In the genomic region with DNA sequence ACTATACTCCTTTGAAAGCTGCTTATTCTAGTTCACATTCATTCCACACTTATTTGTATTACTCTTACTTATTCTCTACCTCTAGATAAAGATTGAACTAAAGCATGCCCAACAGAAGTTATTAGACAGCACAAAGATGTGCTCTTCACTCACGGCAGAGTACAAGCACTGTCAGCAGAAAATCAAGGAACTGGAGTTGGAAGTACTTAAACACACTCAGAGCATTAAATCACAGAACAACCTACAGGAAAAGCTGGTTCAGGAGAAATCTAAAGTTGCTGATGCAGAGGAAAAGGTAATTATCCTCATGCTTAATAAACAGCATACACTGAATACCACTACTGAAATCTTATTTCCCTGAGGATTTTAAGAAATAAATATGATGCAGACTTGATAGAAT, we compare ENCODE assay signal across 23 cellular contexts.
DNase-seq lines count a peak whose midpoint lies in the region; ATAC-seq, FAIRE-seq and TF ChIP-seq lines count a peak whose summit lies in the region.
"Had no signal": no experiment of that assay in that cellular context is flagged by ENCODE, and none has a peak within 500 bp of the region (broad histone marks: within the 10 kb centered on the region; RNA-seq: fewer than 3 reads in every experiment).

No MANE protein-coding gene starts in this region.

- H3K4me2 ChIP-seq in HepG2 (ENCODE audit: low read depth, low read length) (no peak overlapping the region), K562 (ENCODE audit: insufficient read depth, low read length) (no peak overlapping the region), mesenchymal stem cell (ENCODE audit: low read length, poor library complexity, severe bottlenecking) (no peak overlapping the region)
- H3K4me2 ChIP-seq: BLaER1 had no signal

- no peak overlapping the region for H3K4ac ChIP-seq in mesenchymal stem cell (ENCODE audit: low read depth in 1 of 2, low read length in 2 of 2)

- H3K18ac ChIP-seq in mesenchymal stem cell (ENCODE audit: low read depth in 1 of 2, low read length in 2 of 2) = no peak overlapping the region

- no peaks in the 10 kb centered on the region for H3K79me1 ChIP-seq in mesenchymal stem cell (replicated peaks; ENCODE audit: low read length, poor library complexity, severe bottlenecking)

- no peak overlapping the region for H2BK5ac ChIP-seq in mesenchymal stem cell (ENCODE audit: low read depth, low read length, poor library complexity, severe bottlenecking)

- H3K9me3 ChIP-seq in HepG2 (ENCODE audit: low read length) (no peaks in the 10 kb centered on the region), right lobe of liver (no peaks in the 10 kb centered on the region), K562 (replicated peaks; ENCODE audit: control insufficient read depth, insufficient read depth, low read depth, low read length) (no peaks in the 10 kb centered on the region), mesenchymal stem cell (ENCODE audit: control insufficient read depth, low read length) (no peaks in the 10 kb centered on the region)
- no peaks in the 10 kb centered on the region for H3K9me3 ChIP-seq in naive thymus-derived CD4-positive, alpha-beta T cell (ENCODE audit: control insufficient read depth in 2 of 3, low read length in 3 of 3)
- H3K9me3 ChIP-seq: BLaER1, Caco-2 had no signal

- 0% methylated on average over 1 of the region's 1 CpG for WGBS in HepG2 (ENCODE audit: low lambda C conversion rate)
- 19% methylated on average over 1 of the region's 1 CpG for WGBS in right lobe of liver (ENCODE audit: insufficient coverage, low coverage, low lambda C conversion rate, missing lambda C conversion rate)
- 4% methylated on average over 1 of the region's 1 CpG for WGBS in K562 (ENCODE audit: insufficient coverage, low coverage, missing lambda C conversion rate)
- WGBS in mesenchymal stem cell = 0% methylated on average over 1 of the region's 1 CpG

- in situ Hi-C loops in HepG2 (cut with HindIII; ENCODE audit: extremely low pct_ligation_motif_present, low pct_unique_long_range_greater_than_20kb) = no loop called here
- in situ Hi-C loops in K562 (cut with MboI) = loop anchor here (10.0 to 25.0 kb wide), 2 partner anchors 160 to 498 kb away; a partner anchor contains a TSS

- no peak overlapping the region for H3K27ac ChIP-seq in HepG2 (ENCODE audit: extremely low read length, insufficient read depth, low read length)
- no peak overlapping the region for H3K27ac ChIP-seq in right lobe of liver
- H3K27ac ChIP-seq in K562 (ENCODE audit: extremely low read depth, low read depth, low read length) = no peak overlapping the region
- no peak overlapping the region for H3K27ac ChIP-seq in naive thymus-derived CD4-positive, alpha-beta T cell (ENCODE audit: low read depth, low read length)
- no peak overlapping the region for H3K27ac ChIP-seq in mesenchymal stem cell (ENCODE audit: low read length, poor library complexity, severe bottlenecking)
- H3K27ac ChIP-seq: BLaER1, C4-2B, GM23248 had no signal

- H3K4me1 ChIP-seq in HepG2 (ENCODE audit: insufficient read depth, low read length) (no peaks in the 10 kb centered on the region), right lobe of liver (no peaks in the 10 kb centered on the region), K562 (replicated peaks in 1 of 2; ENCODE audit: control insufficient read depth in 2 of 2, insufficient read depth in 2 of 2, low read length in 2 of 2) (no peaks in the 10 kb centered on the region), mesenchymal stem cell (ENCODE audit: control insufficient read depth, insufficient read depth, low read depth, low read length) (no peaks in the 10 kb centered on the region)
- no peaks in the 10 kb centered on the region for H3K4me1 ChIP-seq in naive thymus-derived CD4-positive, alpha-beta T cell (ENCODE audit: control insufficient read depth in 2 of 2, insufficient read depth in 2 of 2, low read length in 2 of 2)
- H3K4me1 ChIP-seq: BLaER1, Caco-2 had no signal

- H2BK15ac ChIP-seq in mesenchymal stem cell (ENCODE audit: low read depth, poor library complexity, severe bottlenecking) = no peak overlapping the region

- H3K9me3 Mint-ChIP-seq in type B pancreatic cell = no peaks in the 10 kb centered on the region
- no peaks in the 10 kb centered on the region for H3K9me3 Mint-ChIP-seq in naive thymus-derived CD4-positive, alpha-beta T cell
- H3K9me3 Mint-ChIP-seq: CD4-positive, CD25-positive, alpha-beta regulatory T cell; CD8-positive, alpha-beta T cell had no signal

- no peaks in the 10 kb centered on the region for H3K4me1 Mint-ChIP-seq in type B pancreatic cell (ENCODE audit: unreplicated experiment)
- H3K4me1 Mint-ChIP-seq in naive thymus-derived CD4-positive, alpha-beta T cell = peaks cover 0 to 4% (median 0%) of the 10 kb centered on the region in 7 donors
- H3K4me1 Mint-ChIP-seq: B cell had no signal

- no peak overlapping the region for H4K8ac ChIP-seq in mesenchymal stem cell (ENCODE audit: low read length)

- no peak overlapping the region for H3K14ac ChIP-seq in mesenchymal stem cell (ENCODE audit: low read length in 2 of 2)

- H3K4me3 ChIP-seq in HepG2 (replicated peaks in 1 of 3; ENCODE audit: insufficient read depth in 1 of 3, low read depth in 2 of 3, low read length in 3 of 3) = no peak overlapping the region
- no peak overlapping the region for H3K4me3 ChIP-seq in right lobe of liver
- H3K4me3 ChIP-seq in K562 = no peak overlapping the region
- no peak overlapping the region for H3K4me3 ChIP-seq in naive thymus-derived CD4-positive, alpha-beta T cell (ENCODE audit: low read length)
- no peak overlapping the region for H3K4me3 ChIP-seq in mesenchymal stem cell (ENCODE audit: insufficient read depth in 1 of 2, low read depth in 1 of 2, low read length in 2 of 2)
- H3K4me3 ChIP-seq: BLaER1, GM23248 had no signal

- no peak overlapping the region for H3K23ac ChIP-seq in mesenchymal stem cell (ENCODE audit: low read length in 2 of 2)

- ATAC-seq in HepG2 (no peak), right lobe of liver (no peak), K562 (no peak)
- no peak for ATAC-seq in naive thymus-derived CD4-positive, alpha-beta T cell
- ATAC-seq: CD8-positive, alpha-beta T cell had no signal

- no peak overlapping the region for H2AK5ac ChIP-seq in mesenchymal stem cell (ENCODE audit: low read length, severe bottlenecking)

- no peak for FAIRE-seq in HepG2 (lab: Jason Lieb, UNC)
- no peak for FAIRE-seq in K562 (lab: Jason Lieb, UNC)
- FAIRE-seq: G401.6, GM12892, H1 had no signal

- H3K27ac Mint-ChIP-seq in type B pancreatic cell = peak overlapping the region; percentile 17
- no peak overlapping the region for H3K27ac Mint-ChIP-seq in naive thymus-derived CD4-positive, alpha-beta T cell
- H3K27ac Mint-ChIP-seq: B cell; CD4-positive, CD25-positive, alpha-beta regulatory T cell; CD8-positive, alpha-beta T cell had no signal

- no peaks in the 10 kb centered on the region for H3K36me3 Mint-ChIP-seq in type B pancreatic cell
- peaks cover 0 to 7% (median 0%) of the 10 kb centered on the region in 5 donors for H3K36me3 Mint-ChIP-seq in naive thymus-derived CD4-positive, alpha-beta T cell
- H3K36me3 Mint-ChIP-seq: CD4-positive, CD25-positive, alpha-beta regulatory T cell had no signal

- no peak for TF ChIP-seq POLR2A in HepG2 (IDR thresholded peaks at IDR 0.05; ENCODE audit: insufficient read depth in 1 of 2, low read depth in 2 of 2, low read length in 2 of 2)
- TF ChIP-seq POLR2A in right lobe of liver (IDR thresholded peaks at IDR 0.05) = no peak
- no peak for TF ChIP-seq POLR2A in K562 (conservative IDR thresholded peaks at IDR 0.05)

- intact Hi-C loops in HepG2 (cut with micrococcal nuclease; ENCODE audit: unreplicated experiment) (loop anchor here (5.0 kb wide), 1 partner anchor 165 kb away; a partner anchor contains a TSS), right lobe of liver (cut with DNase I) (loop anchor here in 1 of 2 donors (5.0 kb wide), 1 partner anchor 180 kb away; no protein-coding TSS in a partner anchor), K562 (cut with micrococcal nuclease) (loop anchor here (5.0 to 10.0 kb wide), 5 partner anchors 65 to 495 kb away; no protein-coding TSS in a partner anchor)
- intact Hi-C loops in naive thymus-derived CD4-positive, alpha-beta T cell (cut with micrococcal nuclease) = loop anchor here in 1 of 2 donors (5.0 kb wide), 1 partner anchor 105 kb away; a partner anchor contains a TSS

- no peak overlapping the region for H4K91ac ChIP-seq in mesenchymal stem cell (ENCODE audit: low read length)

- H3K79me2 ChIP-seq in HepG2 (ENCODE audit: insufficient read depth, low read length) (no peaks in the 10 kb centered on the region), K562 (ENCODE audit: control insufficient read depth, insufficient read depth, low read length) (no peaks in the 10 kb centered on the region)

- H2AFZ ChIP-seq in HepG2 (ENCODE audit: low read length) (no peak overlapping the region), K562 (ENCODE audit: low read depth, low read length) (no peak overlapping the region), mesenchymal stem cell (ENCODE audit: low read depth, low read length) (no peak overlapping the region)
- H2AFZ ChIP-seq: GM23248 had no signal

- TF ChIP-seq EP300 in HepG2 (IDR thresholded peaks at IDR 0.05; ENCODE audit: low read depth in 2 of 2, low read length in 2 of 2) (no peak), HepG2 (CRISPR knock-in tag; IDR thresholded peaks at IDR 0.05; ENCODE audit: borderline replicate concordance) (no peak), K562 (IDR thresholded peaks at IDR 0.05; ENCODE audit: low read length) (no peak)

- no TSS peak for BruUV-seq in HepG2 (replicated peaks; lab: Mats Ljungman, UMichigan)
- BruUV-seq in K562 (replicated peaks; lab: Mats Ljungman, UMichigan) = no TSS peak

- CTCF ChIA-PET in HepG2 (lab: Yijun Ruan, JAX; ENCODE audit: low intra/inter-chr PET ratio, low total read pairs) = no interaction called here
- CTCF ChIA-PET in K562 (lab: Yijun Ruan, JAX; ENCODE audit: low intra/inter-chr PET ratio) = interaction anchor here (1.8 to 2.2 kb wide), 2 partner anchors 170 to 496 kb away, joined by 8 to 10 read pairs; no protein-coding TSS in a partner anchor
- CTCF ChIA-PET in naive thymus-derived CD4-positive, alpha-beta T cell (lab: Charles Lee) = interaction anchor here (0.7 to 4.6 kb wide), 3 partner anchors 114 to 336 kb away, joined by 3 to 18 read pairs (median 3); no protein-coding TSS in a partner anchor

- DNase-seq in HepG2 (ENCODE audit: low spot score) = no peak
- DNase-seq in right lobe of liver = no peak
- DNase-seq in RPMI8226 = peak; percentile 64
- DNase-seq in K562 (ENCODE audit: extremely low read depth in 1 of 4, low spot score in 3 of 4) = no peak
- DNase-seq in type B pancreatic cell (ENCODE audit: extremely low spot score, unreplicated experiment) = no peak
- DNase-seq in naive thymus-derived CD4-positive, alpha-beta T cell = no peak
- DNase-seq in activated naive CD4-positive, alpha-beta T cell treated with anti-CD3 and anti-CD28 coated beads, Interleukin-2, amount 50 U/mL, for 16 hours = no peak
- no peak for DNase-seq in mesenchymal stem cell
- DNase-seq: 8988T; Caco-2; CD4-positive, CD25-positive, alpha-beta regulatory T cell; CD8-positive, alpha-beta T cell; DMS153; DND-41; GM23248; H7; HCEC 1CT had no signal

- no peak overlapping the region for H2BK12ac ChIP-seq in mesenchymal stem cell (ENCODE audit: low read length in 2 of 2)

- no peak overlapping the region for H2BK120ac ChIP-seq in mesenchymal stem cell (ENCODE audit: low read depth, low read length)

- H3K27me3 ChIP-seq in HepG2 (ENCODE audit: control insufficient read depth in 1 of 2, insufficient read depth in 2 of 2, low read length in 2 of 2) = no peaks in the 10 kb centered on the region
- H3K27me3 ChIP-seq in right lobe of liver = no peaks in the 10 kb centered on the region
- H3K27me3 ChIP-seq in K562 (ENCODE audit: control insufficient read depth in 2 of 2, insufficient read depth in 2 of 2, low read length in 2 of 2) = peaks cover 2 to 4% of the 10 kb centered on the region in 2 experiments; a peak in 1 of 5 replicates
- no peaks in the 10 kb centered on the region for H3K27me3 ChIP-seq in naive thymus-derived CD4-positive, alpha-beta T cell (ENCODE audit: control insufficient read depth in 2 of 2, insufficient read depth in 2 of 2, low read length in 2 of 2)
- no peaks in the 10 kb centered on the region for H3K27me3 ChIP-seq in mesenchymal stem cell (ENCODE audit: control insufficient read depth in 1 of 2, insufficient read depth in 1 of 2, low read length in 2 of 2)
- H3K27me3 ChIP-seq: BLaER1 had no signal

- H3K9me1 ChIP-seq in K562 (ENCODE audit: control insufficient read depth, insufficient read depth, low read length) = no peaks in the 10 kb centered on the region

- POLR2A ChIA-PET in HepG2 (lab: Yijun Ruan, JAX) = no interaction called here
- POLR2A ChIA-PET in K562 (lab: Yijun Ruan, JAX) = no interaction called here
- POLR2A ChIA-PET in naive thymus-derived CD4-positive, alpha-beta T cell (lab: Charles Lee) = no interaction called here

- TF ChIP-seq CTCF in HepG2 (CRISPR knock-in tag; IDR thresholded peaks at IDR 0.05) (no peak), right lobe of liver (IDR thresholded peaks at IDR 0.05) (no peak), K562 (IDR thresholded peaks at IDR 0.05 in 2 of 3, conservative IDR thresholded peaks at IDR 0.05 in 1 of 3; ENCODE audit: insufficient read depth in 2 of 3, low read depth in 1 of 3, low read length in 3 of 3) (no peak), type B pancreatic cell (conservative IDR thresholded peaks at IDR 0.05) (no peak)

- H3K27me3 Mint-ChIP-seq in type B pancreatic cell = no peaks in the 10 kb centered on the region
- H3K27me3 Mint-ChIP-seq in naive thymus-derived CD4-positive, alpha-beta T cell = peaks cover 0 to 8% (median 0%) of the 10 kb centered on the region in 5 donors
- H3K27me3 Mint-ChIP-seq: B cell had no signal

- H4K20me1 ChIP-seq in HepG2 (ENCODE audit: insufficient read depth, low read length) (no peaks in the 10 kb centered on the region), K562 (replicated peaks; ENCODE audit: control insufficient read depth, insufficient read depth, low read length) (no peaks in the 10 kb centered on the region)
- H4K20me1 ChIP-seq: BLaER1 had no signal

- TF ChIP-seq RAD21 in HepG2 (CRISPR knock-in tag; IDR thresholded peaks at IDR 0.05) = no peak
- TF ChIP-seq RAD21 in K562 (CRISPR knock-in tag; conservative IDR thresholded peaks at IDR 0.05 in 1 of 2, IDR thresholded peaks at IDR 0.05 in 1 of 2) = no peak

- H3K36me3 ChIP-seq in HepG2 (replicated peaks in 1 of 2; ENCODE audit: control insufficient read depth in 1 of 2, insufficient read depth in 2 of 2, low read length in 2 of 2) (no peaks in the 10 kb centered on the region), right lobe of liver (no peaks in the 10 kb centered on the region), K562 (ENCODE audit: control insufficient read depth, insufficient read depth, low read length) (no peaks in the 10 kb centered on the region), mesenchymal stem cell (ENCODE audit: control insufficient read depth in 1 of 2, insufficient read depth in 2 of 2, low read depth in 1 of 2, low read length in 2 of 2) (no peaks in the 10 kb centered on the region)
- H3K36me3 ChIP-seq in naive thymus-derived CD4-positive, alpha-beta T cell (ENCODE audit: control insufficient read depth in 2 of 3, insufficient read depth in 3 of 3, low read length in 3 of 3) = no peaks in the 10 kb centered on the region
- H3K36me3 ChIP-seq: BLaER1 had no signal

- H3K9ac ChIP-seq in HepG2 (ENCODE audit: insufficient read depth, low read depth, low read length) (no peak overlapping the region), K562 (ENCODE audit: insufficient read depth in 1 of 2, low read depth in 2 of 2, low read length in 2 of 2) (no peak overlapping the region), mesenchymal stem cell (ENCODE audit: low read length) (no peak overlapping the region)
- H3K9ac ChIP-seq: BLaER1, GM23248 had no signal

- no peak overlapping the region for H3K4me3 Mint-ChIP-seq in type B pancreatic cell
- H3K4me3 Mint-ChIP-seq in naive thymus-derived CD4-positive, alpha-beta T cell = no peak overlapping the region
- H3K4me3 Mint-ChIP-seq: B cell; CD4-positive, CD25-positive, alpha-beta regulatory T cell; CD8-positive, alpha-beta T cell had no signal
